Comparison of ENCODE assay signal across 25 cellular contexts in the genomic region with DNA sequence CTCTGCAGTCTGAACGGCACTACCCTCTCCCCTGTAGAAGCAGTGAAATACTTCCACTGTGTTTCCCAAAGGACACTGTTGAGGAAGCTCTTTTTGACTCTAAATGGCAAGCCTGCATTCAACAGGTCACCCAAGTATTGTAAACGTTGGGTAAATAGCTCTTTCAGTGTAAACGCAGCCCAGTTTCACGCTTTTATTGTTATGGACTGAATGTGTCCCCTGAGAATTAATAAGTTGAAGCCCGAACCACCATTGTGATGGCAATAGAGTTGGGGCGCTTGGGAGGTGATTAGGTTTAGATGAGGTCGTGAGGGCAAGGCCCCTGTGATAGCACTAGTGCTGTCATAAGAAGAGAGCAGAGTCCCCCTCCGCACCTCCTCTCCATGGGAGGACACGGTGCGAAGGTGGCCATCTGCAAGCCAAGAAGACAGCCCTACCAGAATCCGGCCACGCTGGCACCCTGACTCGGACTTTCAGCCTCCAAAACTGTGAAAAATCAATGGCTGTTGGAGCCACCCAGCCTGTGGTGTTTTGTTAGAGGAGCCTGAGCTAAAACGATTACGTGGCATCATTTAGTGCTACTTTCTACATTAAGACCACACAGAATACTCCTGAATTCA. TPM values are rescaled to one million over a fixed set of nuclear protein-coding genes. Genes with fewer than 3 reads are reported as not detected.
DNase-seq lines count a peak whose midpoint lies in the region; ATAC-seq and TF ChIP-seq lines count a peak whose summit lies in the region.
"Had no signal": no experiment of that assay in that cellular context is flagged by ENCODE, and none has a peak within 500 bp of the region (broad histone marks: within the 10 kb centered on the region; RNA-seq: fewer than 3 reads in every experiment).

No MANE protein-coding gene starts in this region.

- H3K4me1 ChIP-seq in Caco-2 = peaks cover 36% of the 10 kb centered on the region
- H3K4me1 ChIP-seq in right lobe of liver = peaks cover 0 to 61% (median 9%) of the 10 kb centered on the region in 4 donors
- no peaks in the 10 kb centered on the region for H3K4me1 ChIP-seq in upper lobe of right lung
- H3K4me1 ChIP-seq: A549; BE2C; BLaER1 treated with 17β-estradiol and CSF1 and Interleukin-3, amounts not matched to agents 10 nM and 100 nM had no signal

- no peaks in the 10 kb centered on the region for H3K9me3 ChIP-seq in Caco-2
- H3K9me3 ChIP-seq in right lobe of liver = no peaks in the 10 kb centered on the region
- H3K9me3 ChIP-seq in upper lobe of right lung = no peaks in the 10 kb centered on the region
- H3K9me3 ChIP-seq: A549, BE2C had no signal

- intact Hi-C loops in Caco-2 (cut with micrococcal nuclease; ENCODE audit: unreplicated experiment) = loop anchor here (2.0 kb wide), 1 partner anchor 49 kb away; no protein-coding TSS in a partner anchor
- intact Hi-C loops in right lobe of liver (cut with DNase I) = loop anchor here in 1 of 2 donors (10.0 kb wide), 1 partner anchor 83 kb away; no protein-coding TSS in a partner anchor
- intact Hi-C loops in upper lobe of right lung (cut with DNase I) = no loop called here

- CTCF ChIA-PET in Caco-2 (lab: Charles Lee) = interaction anchor here (0.6 to 1.2 kb wide), 2 partner anchors 194 to 1048 kb away, joined by 3 to 4 read pairs; no protein-coding TSS in a partner anchor

- H3K27me3 ChIP-seq in Caco-2 (replicated peaks; ENCODE audit: control insufficient read depth, insufficient read depth, low read length) (no peaks in the 10 kb centered on the region), right lobe of liver (no peaks in the 10 kb centered on the region), upper lobe of right lung (no peaks in the 10 kb centered on the region)
- H3K27me3 ChIP-seq: BE2C; BLaER1 treated with 17β-estradiol and CSF1 and Interleukin-3, amounts not matched to agents 10 nM and 100 nM had no signal

- TF ChIP-seq POLR2A in right lobe of liver (IDR thresholded peaks at IDR 0.05) = peak; percentile 30

- TF ChIP-seq CTCF in Caco-2 (IDR thresholded peaks at IDR 0.05; ENCODE audit: insufficient read depth in 1 of 2, low read depth in 1 of 2, low read length in 1 of 2, severe bottlenecking in 1 of 2, unreplicated experiment in 1 of 2) (no peak), VCaP (conservative IDR thresholded peaks at IDR 0.05) (no peak), right lobe of liver (IDR thresholded peaks at IDR 0.05) (no peak), upper lobe of right lung (IDR thresholded peaks at IDR 0.05) (no peak)

- no peak overlapping the region for H3K4me3 Mint-ChIP-seq in Caco-2 (ENCODE audit: unreplicated experiment)
- H3K4me3 Mint-ChIP-seq: CD14-positive monocyte; CD4-positive, alpha-beta memory T cell; GM23338; H9; HFFc6 had no signal

- no peaks in the 10 kb centered on the region for H3K9me3 Mint-ChIP-seq in Caco-2 (ENCODE audit: unreplicated experiment)
- H3K9me3 Mint-ChIP-seq: GM23338, H9 had no signal

- ATAC-seq in left lobe of liver (peak; percentile 33), right lobe of liver (peak in 3 of 4 donors; percentile 11 to 31 (median 30)), upper lobe of right lung (no peak)
- ATAC-seq: GM12878, GM23338, HCT116 had no signal

- DNase-seq in Caco-2 (no peak), left lobe of liver (ENCODE audit: low spot score) (peak; percentile 81), right lobe of liver (peak in 2 of 3 donors; percentile 74 to 84), upper lobe of right lung (no peak), DMS79 treated with DMSO at 0.1 percent for 48 hours (lab: John Stamatoyannopoulos, UW) (no peak), CD1c-positive myeloid dendritic cell (ENCODE audit: extremely low spot score) (no peak)
- DNase-seq: 8988T; ACHN; AML-193; BE2C; CD4-positive, alpha-beta memory T cell; COR-L47; DMS153; EL; GDM1; H9; HFFc6 had no signal

- H3K4me3 ChIP-seq in Caco-2 (ENCODE audit: low read depth, low read length) (no peak overlapping the region; the same call in 1 of the 2 replicates), right lobe of liver (peak overlapping the region; percentile 55 to 74 (median 70)), upper lobe of right lung (no peak overlapping the region)
- H3K4me3 ChIP-seq: A549; BLaER1 treated with 17β-estradiol and CSF1 and Interleukin-3, amounts not matched to agents 10 nM and 100 nM; GM12878; GM23338 had no signal

- peak overlapping the region; percentile 81 for H3K27ac Mint-ChIP-seq in Caco-2 (ENCODE audit: unreplicated experiment)
- H3K27ac Mint-ChIP-seq: CD14-positive monocyte; CD4-positive, alpha-beta memory T cell; GM23338; HFFc6 had no signal

- H3K36me3 ChIP-seq in Caco-2 (ENCODE audit: control insufficient read depth, insufficient read depth, low read length) = peaks cover 3% of the 10 kb centered on the region
- H3K36me3 ChIP-seq in right lobe of liver = peaks cover 0 to 19% (median 6%) of the 10 kb centered on the region in 4 donors
- no peaks in the 10 kb centered on the region for H3K36me3 ChIP-seq in upper lobe of right lung
- H3K36me3 ChIP-seq: BE2C; BLaER1 treated with 17β-estradiol and CSF1 and Interleukin-3, amounts not matched to agents 10 nM and 100 nM had no signal

- WGBS in right lobe of liver (ENCODE audit: insufficient coverage, low coverage, low lambda C conversion rate, missing lambda C conversion rate) = 23% methylated on average over 14 of the region's 15 CpGs

- POLR2A ChIA-PET in Caco-2 (lab: Charles Lee) = no interaction called here

- no peaks in the 10 kb centered on the region for H3K27me3 Mint-ChIP-seq in Caco-2 (ENCODE audit: insufficient read depth, unreplicated experiment)

- H3K4me1 Mint-ChIP-seq in Caco-2 (ENCODE audit: low read depth, unreplicated experiment) = peaks cover 9% of the 10 kb centered on the region
- H3K4me1 Mint-ChIP-seq: CD14-positive monocyte; CD4-positive, alpha-beta memory T cell had no signal

- no TSS peak for BruUV-seq in Caco-2 (replicated peaks; lab: Mats Ljungman, UMichigan)

- H3K27ac ChIP-seq in VCaP (peak overlapping the region; percentile 27; the same call in 1 of the 2 replicates), right lobe of liver (peak overlapping the region; percentile 94 to 99 (median 99)), upper lobe of right lung (no peak overlapping the region)
- H3K27ac ChIP-seq: A549; BLaER1 treated with 17β-estradiol and CSF1 and Interleukin-3, amounts not matched to agents 10 nM and 100 nM had no signal

- H3K36me3 Mint-ChIP-seq in Caco-2 (ENCODE audit: insufficient read depth, unreplicated experiment) = no peaks in the 10 kb centered on the region
- H3K36me3 Mint-ChIP-seq: CD14-positive monocyte; CD4-positive, alpha-beta memory T cell had no signal

RNA-seq across cellular contexts. Expression of gene SERPINA10, which starts 1.1 kb away (rescaled TPM):
- 5.6 and 7.3 TPM in 2 replicates for total RNA-seq in Caco-2 (2022)
- 200 TPM for total RNA-seq in left lobe of liver
- total RNA-seq in right lobe of liver = 100 to 1,000 TPM; 114 to 400 (median 239) TPM
- not detected for total RNA-seq in upper lobe of right lung
- total RNA-seq: CD4-positive, alpha-beta memory T cell; GM12878; GM23338; H4; H9; HFFc6 had no signal

RNA-seq across cellular contexts. Expression of gene SERPINA6, which starts 31.1 kb away (rescaled TPM):
- 0.32 and 0.56 TPM in 2 replicates for total RNA-seq in Caco-2 (2022)
- 155 TPM for total RNA-seq in left lobe of liver
- 100 to 1,000 TPM; 185 to 407 (median 236) TPM for total RNA-seq in right lobe of liver
- total RNA-seq in upper lobe of right lung = not detected
- total RNA-seq: CD4-positive, alpha-beta memory T cell; GM23338; H9; HFFc6 had no signal

Comparison
In these comparisons a context has a peak if more than half of its experiments do, and no peak if none do; other contexts are left out.
1. DNase-seq: peak in left lobe of liver (single experiment) and right lobe of liver (2 of 3); none in Caco-2 (0 of 2), upper lobe of right lung (single experiment), DMS79 treated with DMSO at 0.1 percent for 48 hours (single experiment) and CD1c-positive myeloid dendritic cell (single experiment).
2. H3K4me3 ChIP-seq: peak in right lobe of liver (3 of 3); none in Caco-2 (single experiment) and upper lobe of right lung (single experiment).
3. RNA of gene SERPINA10, which starts 1.1 kb away (total RNA-seq): 114 to 400 TPM in right lobe of liver and 200 TPM in left lobe of liver (single experiment); 5.6 to 7.3 TPM in Caco-2 and not detected in upper lobe of right lung (single experiment); every median in the first group is over 10 times any median in the second.
4. RNA of gene SERPINA6, which starts 31.1 kb away (total RNA-seq): 185 to 407 TPM in right lobe of liver and 155 TPM in left lobe of liver (single experiment); 0.32 to 0.56 TPM in Caco-2 and not detected in upper lobe of right lung (single experiment); every median in the first group is over 100 times any median in the second.